Comparison of ENCODE assay signal across 1 cellular context in the genomic region with DNA sequence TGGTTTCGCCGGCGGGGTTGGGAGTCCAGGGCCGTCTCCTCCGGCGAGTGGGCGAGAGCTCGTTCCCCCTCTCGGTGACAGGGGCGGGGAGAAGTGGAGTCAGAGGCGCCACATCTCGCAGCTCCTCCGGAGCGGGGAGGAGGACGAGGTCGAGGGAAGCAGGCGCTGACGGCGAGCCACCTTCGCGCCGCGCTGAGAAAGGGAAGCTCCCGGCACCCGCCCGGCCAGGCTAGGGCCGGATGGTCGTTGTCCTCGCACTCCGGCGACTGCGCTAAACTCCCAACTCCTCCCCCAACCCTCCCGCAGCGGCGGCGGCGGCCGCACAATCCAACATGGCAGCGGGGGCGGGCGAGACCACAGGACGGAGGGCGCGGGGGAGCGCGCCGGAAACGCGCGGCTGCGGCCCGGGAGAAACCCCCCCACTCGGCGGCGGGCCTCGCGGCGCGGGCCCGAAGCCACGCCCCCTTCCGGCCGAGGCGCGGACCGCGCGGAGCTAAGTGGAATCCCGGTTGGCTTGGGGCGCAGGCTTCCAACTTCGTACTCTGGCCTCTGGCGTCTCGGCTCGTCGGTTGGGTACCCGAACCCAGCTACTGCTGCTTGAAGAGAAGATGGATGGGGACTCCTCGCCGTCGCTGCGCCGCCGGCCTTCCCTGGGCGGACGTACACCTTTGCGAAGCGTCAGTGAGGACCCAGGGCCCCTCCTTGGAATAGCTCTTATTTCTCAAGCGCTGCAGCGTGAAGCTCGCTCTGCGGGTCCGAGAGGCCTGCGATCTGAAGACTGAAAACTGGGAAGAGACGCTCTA.
TF ChIP-seq lines count a peak whose summit lies in the region.

TSS of gene WASL (minus strand) at position 270 of the 803 bp plus-strand sequence. CDS start at position 1, 269 bp downstream.

TF ChIP-seq in GM23338, 12 proteins besides CTCF, POLR2A, EP300 and RAD21 (continued from another document):
- TF ChIP-seq REST (IDR thresholded peaks at IDR 0.05; ENCODE audit: unreplicated experiment) (peak; percentile 22), JUNB (IDR thresholded peaks at IDR 0.05; ENCODE audit: unreplicated experiment) (no peak), ZNF114 (CRISPR knock-in tag; IDR thresholded peaks at IDR 0.05) (no peak), CREB1 (CRISPR knock-in tag; IDR thresholded peaks at IDR 0.05; ENCODE audit: low read depth) (peak; percentile 71)
TF ChIP-seq in GM23338: peak in this region for 4.
